Comparison of ENCODE assay signal across 13 cellular contexts in genomic region chr11:122709042-122709760, GRCh38. TPM values are rescaled to one million over a fixed set of nuclear protein-coding genes. Genes with fewer than 3 reads are reported as not detected.
DNase-seq lines count a peak whose midpoint lies in the region; ATAC-seq, FAIRE-seq and TF ChIP-seq lines count a peak whose summit lies in the region.
"Had no signal": no experiment of that assay in that cellular context is flagged by ENCODE, and none has a peak within 500 bp of the region (broad histone marks: within the 10 kb centered on the region; RNA-seq: fewer than 3 reads in every experiment).

No MANE protein-coding gene starts in this region.

- H3K4me2 ChIP-seq in trophoblast cell (ENCODE audit: low read length), result no peak overlapping the region
- H3K4me2 ChIP-seq: GM23338 had no signal

- H3K18ac ChIP-seq in trophoblast cell (ENCODE audit: low read length), result no peak overlapping the region

- no peak for TF ChIP-seq POLR2A in esophagus squamous epithelium (IDR thresholded peaks at IDR 0.05)

- H3K36me3 Mint-ChIP-seq in Calu3 (ENCODE audit: insufficient read depth, unreplicated experiment), result peaks cover 12% of the 10 kb centered on the region

- H3K36me3 ChIP-seq in trophoblast cell (ENCODE audit: control insufficient read depth in 1 of 2, insufficient read depth in 2 of 2, low read length in 2 of 2) (peaks cover 7 to 8% of the 10 kb centered on the region in 2 experiments), esophagus squamous epithelium (no peaks in the 10 kb centered on the region)
- H3K36me3 ChIP-seq: right lobe of liver had no signal

- no peak overlapping the region for H3K23ac ChIP-seq in trophoblast cell (ENCODE audit: low read length)

- peaks cover 16% of the 10 kb centered on the region for H3K4me1 Mint-ChIP-seq in Calu3 (ENCODE audit: low read depth, unreplicated experiment)

- peak overlapping the region; percentile 30 for H3K27ac Mint-ChIP-seq in Calu3 (ENCODE audit: unreplicated experiment)
- H3K27ac Mint-ChIP-seq: activated T-helper 17 cell treated with anti-CD3 and anti-CD28 coated beads, Interleukin-2, amount 50 U/mL, for 72 hours; GM23338 had no signal

- H3K4me3 ChIP-seq in trophoblast cell (ENCODE audit: low read depth, low read length) (no peak overlapping the region), esophagus squamous epithelium (no peak overlapping the region)
- H3K4me3 ChIP-seq: GM23338, right lobe of liver had no signal

- no peaks in the 10 kb centered on the region for H3K27me3 ChIP-seq in trophoblast cell (ENCODE audit: insufficient read depth, low read length)
- H3K27me3 ChIP-seq in esophagus squamous epithelium, result no peaks in the 10 kb centered on the region
- H3K27me3 ChIP-seq: right lobe of liver had no signal

- intact Hi-C loops in Calu3 (cut with micrococcal nuclease; ENCODE audit: unreplicated experiment), result no loop called here
- intact Hi-C loops in head of caudate nucleus (cut with DNase I), result no loop called here
- intact Hi-C loops in esophagus squamous epithelium (cut with DNase I), result no loop called here
- intact Hi-C loops in sciatic nerve (cut with DNase I), result no loop called here

- H2BK12ac ChIP-seq in trophoblast cell (ENCODE audit: low read length), result no peak overlapping the region

- no peak overlapping the region for H4K91ac ChIP-seq in trophoblast cell (ENCODE audit: low read depth, low read length)

- no peak overlapping the region for H2BK5ac ChIP-seq in trophoblast cell (ENCODE audit: low read depth, low read length, poor library complexity)

- no peak for ATAC-seq in sciatic nerve
- ATAC-seq: activated T-helper 17 cell treated with anti-CD3 and anti-CD28 coated beads, Interleukin-2, amount 50 U/mL, for 72 hours; GM23338; Right ventricle myocardium inferior had no signal

- no peak overlapping the region for H3K4me3 Mint-ChIP-seq in Calu3 (ENCODE audit: low read depth, unreplicated experiment)
- H3K4me3 Mint-ChIP-seq: activated T-helper 17 cell treated with anti-CD3 and anti-CD28 coated beads, Interleukin-2, amount 50 U/mL, for 72 hours; GM23338 had no signal

- H2BK120ac ChIP-seq in trophoblast cell (ENCODE audit: insufficient read depth, low read length, poor library complexity), result no peak overlapping the region

- H4K8ac ChIP-seq in trophoblast cell (ENCODE audit: low read depth, low read length), result no peak overlapping the region

- no peak overlapping the region for H2AFZ ChIP-seq in trophoblast cell (ENCODE audit: insufficient read depth, low read length, poor library complexity)
- H2AFZ ChIP-seq: GM23338 had no signal

- peaks cover 19 to 24% of the 10 kb centered on the region in 2 experiments for H3K4me1 ChIP-seq in trophoblast cell (ENCODE audit: control insufficient read depth in 1 of 2, insufficient read depth in 2 of 2, low read length in 2 of 2)
- H3K4me1 ChIP-seq in esophagus squamous epithelium, result no peaks in the 10 kb centered on the region
- H3K4me1 ChIP-seq: right lobe of liver had no signal

- H3K9me3 ChIP-seq in trophoblast cell (ENCODE audit: insufficient read depth, low read depth, low read length) (no peaks in the 10 kb centered on the region), esophagus squamous epithelium (no peaks in the 10 kb centered on the region)
- H3K9me3 ChIP-seq: right lobe of liver had no signal

- H3K27me3 Mint-ChIP-seq in Calu3 (ENCODE audit: unreplicated experiment), result no peaks in the 10 kb centered on the region
- H3K27me3 Mint-ChIP-seq: activated T-helper 17 cell treated with anti-CD3 and anti-CD28 coated beads, Interleukin-2, amount 50 U/mL, for 72 hours had no signal

- CTCF ChIA-PET in Calu3 (lab: Charles Lee), result no interaction called here

- no peak overlapping the region for H3K9ac ChIP-seq in trophoblast cell (ENCODE audit: low read length)

- no peak overlapping the region for H4K12ac ChIP-seq in trophoblast cell (ENCODE audit: low read depth, low read length)

- no TSS peak for BruUV-seq in Calu3 (replicated peaks; lab: Mats Ljungman, UMichigan)

- H3K4ac ChIP-seq in trophoblast cell (ENCODE audit: low read depth, low read length), result no peak overlapping the region

- no peak for TF ChIP-seq CTCF in Calu3 (IDR thresholded peaks at IDR 0.05; ENCODE audit: unreplicated experiment)
- no peak for TF ChIP-seq CTCF in esophagus squamous epithelium (IDR thresholded peaks at IDR 0.05)

- H3K27ac ChIP-seq in epithelial cell of prostate, result peak overlapping the region; percentile 69
- peak overlapping the region; percentile 2 for H3K27ac ChIP-seq in trophoblast cell (ENCODE audit: low read depth, low read length)
- H3K27ac ChIP-seq in esophagus squamous epithelium, result peak overlapping the region in 1 of 4 donors; percentile 14
- H3K27ac ChIP-seq: right lobe of liver had no signal

- H2AK5ac ChIP-seq in trophoblast cell (ENCODE audit: low read length), result no peak overlapping the region

- no peak overlapping the region for H3K14ac ChIP-seq in trophoblast cell (ENCODE audit: low read length)

- no peaks in the 10 kb centered on the region for H3K9me3 Mint-ChIP-seq in Calu3 (ENCODE audit: low read depth, unreplicated experiment)
- H3K9me3 Mint-ChIP-seq: activated T-helper 17 cell treated with anti-CD3 and anti-CD28 coated beads, Interleukin-2, amount 50 U/mL, for 72 hours; GM23338 had no signal

- H3K79me2 ChIP-seq in trophoblast cell (ENCODE audit: control insufficient read depth, insufficient read depth, low read length, poor library complexity), result peaks cover 7% of the 10 kb centered on the region

- peaks cover 10% of the 10 kb centered on the region for H3K79me1 ChIP-seq in trophoblast cell (ENCODE audit: low read length)

- no CpG with 5 or more reads among the region's 7 CpGs for WGBS in trophoblast cell (ENCODE audit: extremely low coverage, insufficient coverage, insufficient read length)
- WGBS in esophagus squamous epithelium, 2 donors, result 66 to 72% methylated on average over 5 to 6 of the region's 7 CpGs

- DNase-seq in Calu3 (peak; percentile 12), RCC 7860 (ENCODE audit: low spot score) (peak; percentile 64), epithelial cell of prostate (ENCODE audit: low read depth, low spot score) (no peak), trophoblast cell (peak; percentile 79 to 83), head of caudate nucleus (no peak), NCI-H748 (lab: John Stamatoyannopoulos, UW; ENCODE audit: unreplicated experiment) (no peak), esophagus squamous epithelium (lab: John Stamatoyannopoulos, UW) (no peak), sciatic nerve (ENCODE audit: low spot score) (no peak)
- DNase-seq: hippocampal formation, right lobe of liver had no signal

- peak; percentile 40 for FAIRE-seq in RCC 7860 (lab: Jason Lieb, UNC)

RNA-seq across cellular contexts. Expression of gene UBASH3B, which starts 53.7 kb away (rescaled TPM):
- total RNA-seq in Calu3 (2022), result 46.0 and 74.9 TPM in 2 replicates
- 67.0 and 69.0 TPM in 2 replicates for polyA plus RNA-seq in trophoblast cell (2013)
- total RNA-seq in esophagus squamous epithelium, result 10 to 100 TPM in 2 of 4 donors, 1 to 10 TPM in 2; 2.7 to 16.4 (median 9.7) TPM
- 9.2 TPM for total RNA-seq in sciatic nerve

Comparison
In these comparisons a context has a peak if more than half of its experiments do, and no peak if none do; other contexts are left out.
1. DNase-seq: peak in Calu3 (single experiment), RCC 7860 (single experiment) and trophoblast cell (2 of 2); none in epithelial cell of prostate (single experiment), head of caudate nucleus (0 of 42), NCI-H748 (single experiment), esophagus squamous epithelium (single experiment) and sciatic nerve (single experiment).